Comparison of ENCODE assay signal across 30 cellular contexts in the genomic region with DNA sequence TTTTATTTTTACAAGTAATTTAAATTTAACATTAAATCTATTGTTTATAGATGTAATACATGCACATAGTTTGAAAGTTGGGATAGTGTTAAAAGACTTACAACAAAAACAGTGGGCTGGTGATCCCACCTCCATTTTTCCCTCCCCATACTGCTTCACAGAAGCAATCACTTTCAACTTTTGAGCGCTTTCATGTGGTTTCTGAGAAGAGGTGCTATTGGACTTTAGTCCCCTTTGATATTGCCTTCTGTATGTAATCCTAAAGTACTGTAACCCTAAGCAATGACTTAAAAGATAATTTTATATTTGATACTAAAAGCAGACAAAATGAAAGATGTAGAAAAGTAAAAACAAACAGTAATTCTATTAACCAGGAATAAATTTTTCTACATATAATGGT.
"Had no signal": no experiment of that assay in that cellular context is flagged by ENCODE, and none has a peak within 500 bp of the region (broad histone marks: within the 10 kb centered on the region; RNA-seq: fewer than 3 reads in every experiment).

No MANE protein-coding gene starts in this region.

- H3K9me3 ChIP-seq: ascending aorta had no signal

- DNase-seq: activated CD4-positive, alpha-beta memory T cell treated with anti-CD3 and anti-CD28 coated beads, Interleukin-2, amount 10 ng/mL, durations not matched to agents 7 days and 5 days; activated CD4-positive, alpha-beta T cell treated with anti-CD3 and anti-CD28 coated beads for 1 hour; activated CD4-positive, alpha-beta T cell treated with anti-CD3 and anti-CD28 coated beads for 36 hours; activated CD4-positive, alpha-beta T cell treated with anti-CD3 and anti-CD28 coated beads for 48 hours; activated CD4-positive, alpha-beta T cell treated with anti-CD3 and anti-CD28 coated beads, Interleukin-2, amount 10 ng/mL, durations not matched to agents 7 days and 5 days; activated CD4-positive, alpha-beta T cell treated with anti-CD3 and anti-CD28 coated beads, Interleukin-2, amount 50 U/mL, for 48 hours; activated CD4-positive, CD25-positive, alpha-beta regulatory T cell; activated CD8-positive, alpha-beta memory T cell treated with anti-CD3 and anti-CD28 coated beads for 24 hours; activated CD8-positive, alpha-beta memory T cell treated with anti-CD3 and anti-CD28 coated beads, Interleukin-2, amount 10 ng/mL, durations not matched to agents 7 days and 5 days; activated CD8-positive, alpha-beta memory T cell treated with anti-CD3 and anti-CD28 coated beads, Interleukin-2, amount 50 U/mL, for 48 hours; activated CD8-positive, alpha-beta T cell treated with anti-CD3 and anti-CD28 coated beads, Interleukin-2, amount 10 ng/mL, durations not matched to agents 7 days and 5 days; activated effector memory CD4-positive, alpha-beta T cell treated with Interleukin-2 at 50 U/mL for 16 hours; activated gamma-delta T cell; activated naive CD4-positive, alpha-beta T cell treated with anti-CD3 and anti-CD28 coated beads, Interleukin-2, amount 10 ng/mL, durations not matched to agents 7 days and 5 days; activated naive CD4-positive, alpha-beta T cell treated with Interleukin-2 at 50 U/mL for 16 hours; activated naive CD8-positive, alpha-beta T cell treated with anti-CD3 and anti-CD28 coated beads, Interleukin-2, amount 10 ng/mL, durations not matched to agents 7 days and 5 days; activated naive CD8-positive, alpha-beta T cell treated with anti-CD3 and anti-CD28 coated beads, Interleukin-2, amount 50 U/mL, for 24 hours; activated T-cell treated with anti-CD3 and anti-CD28 coated beads, Interleukin-2, amount 50 U/mL, for 24 hours; activated T-cell treated with anti-CD3 and anti-CD28 coated beads, Interleukin-2, amount 50 U/mL, for 48 hours; amygdala; anterior cingulate cortex; caudate nucleus; cerebellar nuclear complex; T-helper 2 cell; T-helper 9 cell; WERI-Rb-1 had no signal

- H3K4me3 ChIP-seq: ascending aorta, cardiac muscle cell had no signal

- H3K27me3 ChIP-seq: ascending aorta, cardiac muscle cell had no signal

- ATAC-seq: activated CD4-positive, alpha-beta T cell treated with anti-CD3 and anti-CD28 coated beads for 36 hours; activated CD4-positive, CD25-positive, alpha-beta regulatory T cell treated with anti-CD3 and anti-CD28 coated beads, Interleukin-2, amount 50 U/mL, for 24 hours; activated CD8-positive, alpha-beta memory T cell treated with anti-CD3 and anti-CD28 coated beads, Interleukin-2, amount 10 ng/mL, durations not matched to agents 7 days and 5 days; activated CD8-positive, alpha-beta T cell treated with anti-CD3 and anti-CD28 coated beads, Interleukin-2, amount 10 ng/mL, durations not matched to agents 7 days and 5 days; activated naive CD8-positive, alpha-beta T cell treated with anti-CD3 and anti-CD28 coated beads, Interleukin-2, amount 50 U/mL, for 24 hours; WTC11 had no signal

- H3K36me3 ChIP-seq: ascending aorta, cardiac muscle cell, WERI-Rb-1 had no signal

- H3K27ac ChIP-seq: ascending aorta, cardiac muscle cell, WERI-Rb-1 had no signal
